ENCODE assay signal across 17 cellular contexts in the genomic region with DNA sequence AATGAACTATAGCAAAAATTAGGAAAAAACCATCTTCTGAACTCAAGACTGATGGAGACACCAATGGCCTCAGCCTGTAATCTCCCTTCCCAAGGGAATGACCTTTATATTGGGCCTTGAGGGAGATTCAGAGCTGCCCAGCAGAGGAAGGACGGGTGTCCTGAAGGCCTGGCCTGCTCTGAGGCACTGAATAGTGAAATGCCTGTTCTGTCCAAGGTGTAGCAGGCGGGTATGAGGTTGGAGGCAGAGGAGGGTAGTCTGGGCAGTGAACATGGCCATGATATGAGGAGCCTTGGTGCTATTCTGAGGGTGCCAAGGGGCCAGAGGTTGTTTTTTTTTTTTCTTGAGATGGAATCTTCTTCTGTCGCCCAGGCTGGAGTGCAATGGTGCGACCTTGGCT. TPM values are rescaled to one million over a fixed set of nuclear protein-coding genes. Genes with fewer than 3 reads are reported as not detected.
DNase-seq lines count a peak whose midpoint lies in the region; ATAC-seq, FAIRE-seq and TF ChIP-seq lines count a peak whose summit lies in the region.
"Had no signal": no experiment of that assay in that cellular context is flagged by ENCODE, and none has a peak within 500 bp of the region (broad histone marks: within the 10 kb centered on the region; RNA-seq: fewer than 3 reads in every experiment).

No MANE protein-coding gene starts in this region.

- H3K9me3 ChIP-seq in kidney (ENCODE audit: control insufficient read depth in 1 of 2, low read length in 2 of 2): no peaks in the 10 kb centered on the region
- H3K9me3 ChIP-seq in upper lobe of right lung: no peaks in the 10 kb centered on the region

- no peak overlapping the region for H3K4me3 ChIP-seq in kidney (ENCODE audit: low read length in 2 of 2)
- H3K4me3 ChIP-seq in upper lobe of right lung: no peak overlapping the region
- H3K4me3 ChIP-seq: BLaER1 had no signal

- peaks cover 6 to 19% (median 16%) of the 10 kb centered on the region in 3 donors for H3K27me3 Mint-ChIP-seq in CD14-positive monocyte (ENCODE audit: low read depth in 3 of 3)
- H3K27me3 Mint-ChIP-seq in activated T-helper 17 cell treated with anti-CD3 and anti-CD28 coated beads, Interleukin-2, amount 50 U/mL, for 72 hours: peaks cover 17% of the 10 kb centered on the region

- no peak for TF ChIP-seq CTCF in CD14-positive monocyte (IDR thresholded peaks at IDR 0.05)
- no peak for TF ChIP-seq CTCF in kidney (IDR thresholded peaks at IDR 0.05; ENCODE audit: borderline replicate concordance, extremely low read depth, insufficient read depth)
- no peak for TF ChIP-seq CTCF in upper lobe of right lung (IDR thresholded peaks at IDR 0.05)

- H3K9ac ChIP-seq in kidney (ENCODE audit: low read length in 2 of 2): no peak overlapping the region
- H3K9ac ChIP-seq: BLaER1 had no signal

- intact Hi-C loops in Right ventricle myocardium superior (cut with DNase I) (no loop called here), left ventricle myocardium superior (cut with micrococcal nuclease) (no loop called here), CD14-positive monocyte (cut with micrococcal nuclease) (no loop called here), kidney (cut with DNase I) (no loop called here), upper lobe of right lung (cut with DNase I) (no loop called here)

- H3K4me1 ChIP-seq in kidney (ENCODE audit: control insufficient read depth in 1 of 2, insufficient read depth in 1 of 2, low read depth in 1 of 2, low read length in 2 of 2): no peaks in the 10 kb centered on the region
- no peaks in the 10 kb centered on the region for H3K4me1 ChIP-seq in upper lobe of right lung
- H3K4me1 ChIP-seq: BLaER1 had no signal

- no peaks in the 10 kb centered on the region for H3K36me3 ChIP-seq in kidney (ENCODE audit: control insufficient read depth in 1 of 2, insufficient read depth in 2 of 2, low read length in 2 of 2)
- H3K36me3 ChIP-seq in upper lobe of right lung: no peaks in the 10 kb centered on the region
- H3K36me3 ChIP-seq: BLaER1 had no signal

- peak; percentile 4 for DNase-seq in Right ventricle myocardium superior
- no peak for DNase-seq in left ventricle myocardium superior
- peak; percentile 9 for DNase-seq in CD14-positive monocyte (ENCODE audit: low spot score)
- peak; percentile 5 for DNase-seq in kidney
- DNase-seq in upper lobe of right lung: peak; percentile 18
- DNase-seq: 8988T; Calu3; CD8-positive, alpha-beta T cell; DMS79 treated with DMSO at 0.1 percent for 48 hours; GF-D8; H9 had no signal

- no peak overlapping the region for H3K4me3 Mint-ChIP-seq in CD14-positive monocyte
- no peak overlapping the region for H3K4me3 Mint-ChIP-seq in activated T-helper 17 cell treated with anti-CD3 and anti-CD28 coated beads, Interleukin-2, amount 50 U/mL, for 72 hours
- H3K4me3 Mint-ChIP-seq: CD8-positive, alpha-beta T cell; H9 had no signal

- H3K9me3 Mint-ChIP-seq in CD14-positive monocyte: peaks cover 0 to 8% (median 4%) of the 10 kb centered on the region in 7 donors
- peaks cover 9% of the 10 kb centered on the region for H3K9me3 Mint-ChIP-seq in activated T-helper 17 cell treated with anti-CD3 and anti-CD28 coated beads, Interleukin-2, amount 50 U/mL, for 72 hours

- H3K4me1 Mint-ChIP-seq in CD14-positive monocyte: no peaks in the 10 kb centered on the region
- H3K4me1 Mint-ChIP-seq in activated T-helper 17 cell treated with anti-CD3 and anti-CD28 coated beads, Interleukin-2, amount 50 U/mL, for 72 hours: no peaks in the 10 kb centered on the region

- H3K27ac ChIP-seq in kidney (ENCODE audit: low read depth in 2 of 2, low read length in 2 of 2) (no peak overlapping the region), upper lobe of right lung (no peak overlapping the region)
- H3K27ac ChIP-seq: BLaER1 had no signal

- H3K27me3 ChIP-seq in upper lobe of right lung: no peaks in the 10 kb centered on the region

- no peaks in the 10 kb centered on the region for H3K36me3 Mint-ChIP-seq in CD14-positive monocyte
- no peaks in the 10 kb centered on the region for H3K36me3 Mint-ChIP-seq in activated T-helper 17 cell treated with anti-CD3 and anti-CD28 coated beads, Interleukin-2, amount 50 U/mL, for 72 hours (ENCODE audit: low read depth)
- H3K36me3 Mint-ChIP-seq: CD8-positive, alpha-beta T cell had no signal

- no peak overlapping the region for H3K27ac Mint-ChIP-seq in CD14-positive monocyte
- no peak overlapping the region for H3K27ac Mint-ChIP-seq in activated T-helper 17 cell treated with anti-CD3 and anti-CD28 coated beads, Interleukin-2, amount 50 U/mL, for 72 hours
- H3K27ac Mint-ChIP-seq: CD8-positive, alpha-beta T cell had no signal

- FAIRE-seq in kidney (lab: Jason Lieb, UNC): no peak
- FAIRE-seq: H1, HepG2 had no signal

- ATAC-seq in Right ventricle myocardium superior (ENCODE audit: poor library complexity) (no peak), left ventricle myocardium superior (no peak), upper lobe of right lung (no peak), HG03045 (IDR thresholded peaks at IDR 0.05; ENCODE audit: unreplicated experiment) (no peak)
- no peak for ATAC-seq in activated T-helper 17 cell treated with anti-CD3 and anti-CD28 coated beads, Interleukin-2, amount 50 U/mL, for 72 hours (replicated peaks)
- ATAC-seq: CD8-positive, alpha-beta T cell; HepG2 had no signal

RNA-seq across cellular contexts. Expression of gene PSD2, which starts 25.0 kb away (rescaled TPM):
- total RNA-seq in Right ventricle myocardium superior: not detected
- not detected for total RNA-seq in left ventricle myocardium superior
- polyA plus RNA-seq in CD14-positive monocyte: not detected
- total RNA-seq in kidney: 0.13 TPM
- polyA plus RNA-seq in kidney (ENCODE audit: insufficient read depth, low read depth, low replicate concordance): 0.09 TPM
- total RNA-seq in upper lobe of right lung: not detected
- total RNA-seq in activated T-helper 17 cell treated with anti-CD3 and anti-CD28 coated beads, Interleukin-2, amount 50 U/mL, for 72 hours: not detected
- total RNA-seq: Calu3, HepG2 had no signal
- polyA plus RNA-seq: AG04450 had no signal
